In genomic region chr2:225002656-225003045, GRCh38 we compare ENCODE assay signal across 9 cellular contexts. TPM values are rescaled to one million over a fixed set of nuclear protein-coding genes. Genes with fewer than 3 reads are reported as not detected.
DNase-seq lines count a peak whose midpoint lies in the region; ATAC-seq and TF ChIP-seq lines count a peak whose summit lies in the region.
"Had no signal": no experiment of that assay in that cellular context is flagged by ENCODE, and none has a peak within 500 bp of the region (broad histone marks: within the 10 kb centered on the region; RNA-seq: fewer than 3 reads in every experiment).

No MANE protein-coding gene starts in this region.

- in situ Hi-C loops in Caki2 (cut with HindIII; ENCODE audit: low pct_unique_long_range_greater_than_20kb, low sequenced_read_pairs): no loop called here
- in situ Hi-C loops in HAP-1 (cut with MboI; ENCODE audit: low sequenced_read_pairs): loop anchor here (25.0 kb wide), 1 partner anchor 640 kb away; no protein-coding TSS in a partner anchor

- H3K4me3 ChIP-seq in mucosa of descending colon (no peak overlapping the region), HAP-1 (no peak overlapping the region)
- H3K4me3 ChIP-seq: breast epithelium had no signal

- intact Hi-C loops in mucosa of descending colon (cut with DNase I, micrococcal nuclease): no loop called here

- H3K9me3 ChIP-seq in mucosa of descending colon (no peaks in the 10 kb centered on the region), HAP-1 (no peaks in the 10 kb centered on the region)
- H3K9me3 ChIP-seq: breast epithelium had no signal

- no peak for TF ChIP-seq CTCF in mucosa of descending colon (IDR thresholded peaks at IDR 0.05)

- H3K36me3 ChIP-seq in mucosa of descending colon (ENCODE audit: low read depth) (no peaks in the 10 kb centered on the region), HAP-1 (replicated peaks) (no peaks in the 10 kb centered on the region)
- H3K36me3 ChIP-seq: breast epithelium had no signal

- H3K4me1 ChIP-seq in mucosa of descending colon (ENCODE audit: low read depth): no peaks in the 10 kb centered on the region
- H3K4me1 ChIP-seq in HAP-1: no peaks in the 10 kb centered on the region
- H3K4me1 ChIP-seq: breast epithelium had no signal

- peak; percentile 86 for ATAC-seq in GM19025 (IDR thresholded peaks at IDR 0.05; ENCODE audit: low read depth, unreplicated experiment)
- ATAC-seq in HG03103 (IDR thresholded peaks at IDR 0.05; ENCODE audit: low read depth, unreplicated experiment): peak; percentile 93
- peak; percentile 78 for ATAC-seq in mucosa of descending colon

- no peaks in the 10 kb centered on the region; the same call in 1 of the 2 replicates for H3K27me3 ChIP-seq in HAP-1 (ENCODE audit: low read depth)
- H3K27me3 ChIP-seq: breast epithelium had no signal

- peak; percentile 89 for DNase-seq in Caki2 (ENCODE audit: low read depth)
- DNase-seq in UCSD-AML1 (lab: John Stamatoyannopoulos, UW; ENCODE audit: unreplicated experiment): peak; percentile 18
- DNase-seq in mucosa of descending colon: peak in 1 of 3 donors; percentile 43
- no peak for DNase-seq in NCI-H1436 (lab: John Stamatoyannopoulos, UW)
- no peak for DNase-seq in HAP-1 (ENCODE audit: low spot score in 2 of 2)
- DNase-seq in NCI-H1436 treated with DMSO at 0.1 percent for 48 hours (lab: John Stamatoyannopoulos, UW): no peak

RNA-seq across cellular contexts. Expression of gene DOCK10, which starts 39.6 kb away (rescaled TPM):
- total RNA-seq in Caki2 (2014; rRNA removed; shearing (Covaris generic); ENCODE audit: low replicate concordance): 11.6 and 15.1 TPM in 2 replicates
- total RNA-seq in mucosa of descending colon: 10 to 100 TPM; 13.3 to 20.6 (median 14.7) TPM

Comparison
In these comparisons a context has a peak if more than half of its experiments do, and no peak if none do; other contexts are left out.
1. DNase-seq: peak in Caki2 (single experiment) and UCSD-AML1 (single experiment); none in NCI-H1436 (single experiment), HAP-1 (0 of 2) and NCI-H1436 treated with DMSO at 0.1 percent for 48 hours (single experiment).
2. Peak in every context shown above with its lines, with median percentiles within 50 percentile points of each other: ATAC-seq.